In the genomic region with DNA sequence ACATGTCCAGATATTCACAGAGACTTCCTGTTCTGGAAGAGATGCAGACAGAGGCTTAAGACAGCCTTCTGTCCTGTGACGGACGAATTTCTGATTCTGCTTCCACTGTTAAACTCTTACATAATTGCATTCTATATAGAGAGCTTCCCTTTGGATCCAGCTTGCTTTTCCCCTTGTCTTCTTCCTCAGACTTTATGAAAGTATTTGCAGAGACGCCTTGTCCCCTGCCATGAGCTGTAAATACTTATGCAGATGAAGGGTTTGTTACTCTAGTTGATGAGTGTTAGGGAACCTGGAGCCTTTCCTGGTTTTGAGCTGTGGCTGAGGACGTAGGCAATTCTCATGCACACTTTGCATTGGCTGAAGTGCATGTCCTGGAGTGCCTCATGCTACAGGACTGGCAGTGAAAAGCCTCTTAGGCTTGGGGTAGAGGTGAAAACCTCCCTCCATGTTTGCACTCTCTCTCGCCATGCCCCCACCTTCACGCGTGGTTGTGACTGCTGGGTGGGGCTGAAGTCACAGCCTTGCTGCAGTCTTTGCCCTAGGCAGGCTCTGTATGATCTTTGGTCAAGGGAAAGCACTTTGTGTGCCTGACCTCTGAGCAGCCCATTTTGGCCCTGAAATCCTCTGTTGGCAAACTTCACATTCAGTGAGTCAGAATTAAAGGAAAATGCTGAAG, we compare ENCODE assay signal across 11 cellular contexts.
DNase-seq lines count a peak whose midpoint lies in the region; TF ChIP-seq lines count a peak whose summit lies in the region.
"Had no signal": no experiment of that assay in that cellular context is flagged by ENCODE, and none has a peak within 500 bp of the region (broad histone marks: within the 10 kb centered on the region; RNA-seq: fewer than 3 reads in every experiment).

No MANE protein-coding gene starts in this region.

- TF ChIP-seq CTCF in cardiac fibroblast (IDR thresholded peaks at IDR 0.05; ENCODE audit: low read depth, low read length), result no peak
- no peak for TF ChIP-seq CTCF in osteocyte (IDR thresholded peaks at IDR 0.05)

- DNase-seq in GM04504 (ENCODE audit: low read depth), result peak; percentile 28
- DNase-seq in cardiac fibroblast (ENCODE audit: low read depth in 2 of 2), result peak; percentile 61 to 80
- peak; percentile 18 for DNase-seq in iPS DF 6.9 (ENCODE audit: low read depth, low spot score)
- no peak for DNase-seq in NCI-H2227 (lab: John Stamatoyannopoulos, UW; ENCODE audit: unreplicated experiment)
- DNase-seq in MV-4-11 (lab: John Stamatoyannopoulos, UW), result no peak
- no peak for DNase-seq in osteocyte (ENCODE audit: extremely low spot score, unreplicated experiment)
- DNase-seq in AML-193 (lab: John Stamatoyannopoulos, UW), result no peak
- DNase-seq: effector CD8-positive, alpha-beta T cell; stimulated activated naive B cell treated with anti-CD40 and anti-IgM and Interleukin-4, amounts not matched to agents 10 μg/mL and 1 μg/mL and 100 μg/mL, for 72 hours had no signal

- H3K36me3 Mint-ChIP-seq in osteocyte (ENCODE audit: unreplicated experiment), result no peaks in the 10 kb centered on the region
- H3K36me3 Mint-ChIP-seq: stimulated activated naive B cell treated with anti-CD40 and anti-IgM and Interleukin-4, amounts not matched to agents 10 μg/mL and 1 μg/mL and 100 μg/mL, for 72 hours had no signal

- H3K27me3 ChIP-seq in iPS DF 6.9 (ENCODE audit: control insufficient read depth, insufficient read depth, low read length), result no peaks in the 10 kb centered on the region
- no peaks in the 10 kb centered on the region for H3K27me3 ChIP-seq in rectal smooth muscle tissue (ENCODE audit: control insufficient read depth, insufficient read depth, low read length)
- H3K27me3 ChIP-seq: neutrophil had no signal

- no peaks in the 10 kb centered on the region for H3K9me3 Mint-ChIP-seq in osteocyte (ENCODE audit: unreplicated experiment)
- H3K9me3 Mint-ChIP-seq: stimulated activated naive B cell treated with anti-CD40 and anti-IgM and Interleukin-4, amounts not matched to agents 10 μg/mL and 1 μg/mL and 100 μg/mL, for 72 hours had no signal

- H3K36me3 ChIP-seq in iPS DF 6.9 (ENCODE audit: control insufficient read depth, insufficient read depth, low read length), result no peaks in the 10 kb centered on the region
- H3K36me3 ChIP-seq in rectal smooth muscle tissue (ENCODE audit: control insufficient read depth, insufficient read depth, low read length), result no peaks in the 10 kb centered on the region
- H3K36me3 ChIP-seq: neutrophil had no signal

- WGBS in iPS DF 6.9 (ENCODE audit: insufficient coverage, insufficient read length), result no CpG with 5 or more reads among the region's 7 CpGs

- H3K9me3 ChIP-seq in iPS DF 6.9 (ENCODE audit: control insufficient read depth, insufficient read depth, low read length), result no peaks in the 10 kb centered on the region
- H3K9me3 ChIP-seq: neutrophil had no signal

- H3K4me3 ChIP-seq in cardiac fibroblast (replicated peaks in 1 of 2; ENCODE audit: low read depth in 2 of 2, low read length in 2 of 2), result no peak overlapping the region
- no peak overlapping the region for H3K4me3 ChIP-seq in iPS DF 6.9 (ENCODE audit: low read length)
- H3K4me3 ChIP-seq in rectal smooth muscle tissue (ENCODE audit: low read length), result no peak overlapping the region

- H3K9ac ChIP-seq in rectal smooth muscle tissue (ENCODE audit: low read length), result no peak overlapping the region

- H3K27ac ChIP-seq in iPS DF 6.9 (ENCODE audit: low read length) (no peak overlapping the region), rectal smooth muscle tissue (ENCODE audit: low read depth, low read length) (peak overlapping the region; percentile 75)
- H3K27ac ChIP-seq: neutrophil had no signal

- peaks cover 49% of the 10 kb centered on the region for H3K4me1 Mint-ChIP-seq in osteocyte (ENCODE audit: unreplicated experiment)
- H3K4me1 Mint-ChIP-seq: stimulated activated naive B cell treated with anti-CD40 and anti-IgM and Interleukin-4, amounts not matched to agents 10 μg/mL and 1 μg/mL and 100 μg/mL, for 72 hours had no signal

- H3K4me1 ChIP-seq in iPS DF 6.9 (ENCODE audit: control insufficient read depth, insufficient read depth, low read length) (peaks cover 9% of the 10 kb centered on the region), rectal smooth muscle tissue (ENCODE audit: control insufficient read depth, insufficient read depth, low read length) (peaks cover 12% of the 10 kb centered on the region)

- no peak overlapping the region for H3K27ac Mint-ChIP-seq in osteocyte (ENCODE audit: unreplicated experiment)
- H3K27ac Mint-ChIP-seq: stimulated activated naive B cell treated with anti-CD40 and anti-IgM and Interleukin-4, amounts not matched to agents 10 μg/mL and 1 μg/mL and 100 μg/mL, for 72 hours had no signal

- no peak overlapping the region for H3K4me3 Mint-ChIP-seq in osteocyte (ENCODE audit: unreplicated experiment)
- H3K4me3 Mint-ChIP-seq: stimulated activated naive B cell treated with anti-CD40 and anti-IgM and Interleukin-4, amounts not matched to agents 10 μg/mL and 1 μg/mL and 100 μg/mL, for 72 hours had no signal

- H3K27me3 Mint-ChIP-seq in osteocyte (ENCODE audit: unreplicated experiment), result peaks cover 2% of the 10 kb centered on the region
- H3K27me3 Mint-ChIP-seq: stimulated activated naive B cell treated with anti-CD40 and anti-IgM and Interleukin-4, amounts not matched to agents 10 μg/mL and 1 μg/mL and 100 μg/mL, for 72 hours had no signal

Comparison
In these comparisons a context has a peak if more than half of its experiments do, and no peak if none do; other contexts are left out.
1. DNase-seq: peak in GM04504 (single experiment), cardiac fibroblast (2 of 2) and iPS DF 6.9 (single experiment); none in NCI-H2227 (single experiment), MV-4-11 (single experiment), osteocyte (single experiment) and AML-193 (0 of 2).